ENCODE assay signal across 29 cellular contexts in genomic region chr15:81442454-81442853, GRCh38.
"Had no signal": no experiment of that assay in that cellular context is flagged by ENCODE, and none has a peak within 500 bp of the region (broad histone marks: within the 10 kb centered on the region; RNA-seq: fewer than 3 reads in every experiment).

No MANE protein-coding gene starts in this region.

- H3K4me3 Mint-ChIP-seq: naive thymus-derived CD4-positive, alpha-beta T cell; natural killer cell; nephron; neural crest cell; stimulated activated effector memory CD8-positive, alpha-beta T cell treated with anti-CD3 and anti-CD28 coated beads, Interleukin-12 subunit alpha, Interleukin-12 subunit beta, amount 100 ng/mL, for 72 hours; stimulated activated naive B cell treated with anti-CD40 and anti-IgM and Interleukin-4, amounts not matched to agents 10 μg/mL and 1 μg/mL and 100 μg/mL, for 72 hours; stimulated activated naive CD8-positive, alpha-beta T cell treated with anti-CD3 and anti-CD28 coated beads, Interleukin-15, Interleukin-2, amounts not matched to agents 100 ng/mL and 50 ng/mL, for 24 hours had no signal

- ATAC-seq: naive thymus-derived CD4-positive, alpha-beta T cell; natural killer cell; pancreas; right cardiac atrium; right lobe of liver; stimulated activated effector memory CD8-positive, alpha-beta T cell treated with anti-CD3 and anti-CD28 coated beads, Interleukin-12 subunit alpha, Interleukin-12 subunit beta, amount 100 ng/mL, for 72 hours; stimulated activated naive B cell treated with anti-CD40 and anti-IgM and Interleukin-4, amounts not matched to agents 10 μg/mL and 1 μg/mL and 100 μg/mL, for 72 hours had no signal

- H3K27ac ChIP-seq: neutrophil, pancreas, prostate gland, right lobe of liver, sigmoid colon, stomach, thoracic aorta, thyroid gland, tibial nerve, upper lobe of left lung, vagina had no signal

- DNase-seq: naive thymus-derived CD4-positive, alpha-beta T cell; natural killer cell; nucleus accumbens; pancreas; retina; right cardiac atrium; right lobe of liver; sigmoid colon; small intestine; stimulated activated CD4-positive, alpha-beta T cell treated with anti-CD3 and anti-CD28 coated beads, Interleukin-15, amount 100 ng/mL, for 24 hours; stimulated activated CD4-positive, alpha-beta T cell treated with anti-CD3 and anti-CD28 coated beads, Interleukin-2, amount 100 ng/mL, for 24 hours; stimulated activated CD4-positive, alpha-beta T cell treated with anti-CD3 and anti-CD28 coated beads, Interleukin-2, amount 100 ng/mL, for 48 hours; stimulated activated CD4-positive, alpha-beta T cell treated with anti-CD3 and anti-CD28 coated beads, Interleukin-4, amount 100 ng/mL, for 24 hours; stimulated activated naive B cell treated with anti-CD40 and anti-IgM and Interleukin-4, amounts not matched to agents 10 μg/mL and 1 μg/mL and 100 μg/mL, for 72 hours; stimulated activated naive CD4-positive, alpha-beta T cell treated with Interleukin-2 at 50 U/mL for 16 hours; stomach; thyroid gland; trophoblast cell; upper lobe of left lung had no signal

- H3K4me3 ChIP-seq: pancreas, prostate gland, right lobe of liver, sigmoid colon, stomach, thoracic aorta, thyroid gland, tibial nerve, upper lobe of left lung, vagina had no signal

- FAIRE-seq: pancreas, small intestine, urothelium cell line had no signal

- H3K36me3 Mint-ChIP-seq: stimulated activated effector memory CD8-positive, alpha-beta T cell treated with anti-CD3 and anti-CD28 coated beads, Interleukin-12 subunit alpha, Interleukin-12 subunit beta, amount 100 ng/mL, for 72 hours had no signal

- H3K4me1 ChIP-seq: pancreas, prostate gland, right lobe of liver, sigmoid colon, stomach, thyroid gland, tibial nerve, upper lobe of left lung, vagina had no signal

- H3K27me3 ChIP-seq: neutrophil, pancreas, right lobe of liver, sigmoid colon, stomach, thyroid gland, tibial nerve, upper lobe of left lung, vagina had no signal

- H3K4me1 Mint-ChIP-seq: naive thymus-derived CD4-positive, alpha-beta T cell; nephron; neural crest cell; stimulated activated effector memory CD8-positive, alpha-beta T cell treated with anti-CD3 and anti-CD28 coated beads, Interleukin-12 subunit alpha, Interleukin-12 subunit beta, amount 100 ng/mL, for 72 hours; stimulated activated naive B cell treated with anti-CD40 and anti-IgM and Interleukin-4, amounts not matched to agents 10 μg/mL and 1 μg/mL and 100 μg/mL, for 72 hours had no signal

- H3K36me3 ChIP-seq: neutrophil, pancreas, prostate gland, right lobe of liver, sigmoid colon, stomach, thoracic aorta, thyroid gland, tibial nerve, upper lobe of left lung, vagina had no signal

- H3K9me3 ChIP-seq: neutrophil, pancreas, prostate gland, sigmoid colon, thyroid gland, vagina had no signal

- H3K9me3 Mint-ChIP-seq: stimulated activated effector memory CD8-positive, alpha-beta T cell treated with anti-CD3 and anti-CD28 coated beads, Interleukin-12 subunit alpha, Interleukin-12 subunit beta, amount 100 ng/mL, for 72 hours had no signal

- H3K27ac Mint-ChIP-seq: naive thymus-derived CD4-positive, alpha-beta T cell; natural killer cell; nephron; stimulated activated effector memory CD8-positive, alpha-beta T cell treated with anti-CD3 and anti-CD28 coated beads, Interleukin-12 subunit alpha, Interleukin-12 subunit beta, amount 100 ng/mL, for 72 hours; stimulated activated naive B cell treated with anti-CD40 and anti-IgM and Interleukin-4, amounts not matched to agents 10 μg/mL and 1 μg/mL and 100 μg/mL, for 72 hours; stimulated activated naive CD8-positive, alpha-beta T cell treated with anti-CD3 and anti-CD28 coated beads, Interleukin-15, Interleukin-2, amounts not matched to agents 100 ng/mL and 50 ng/mL, for 24 hours had no signal
